ENCODE assay signal across 12 cellular contexts in genomic region chr1:89833183-89834077, GRCh38. TPM values are rescaled to one million over a fixed set of nuclear protein-coding genes. Genes with fewer than 3 reads are reported as not detected.
DNase-seq lines count a peak whose midpoint lies in the region; ATAC-seq, FAIRE-seq and TF ChIP-seq lines count a peak whose summit lies in the region.
"Had no signal": no experiment of that assay in that cellular context is flagged by ENCODE, and none has a peak within 500 bp of the region (broad histone marks: within the 10 kb centered on the region; RNA-seq: fewer than 3 reads in every experiment).

No MANE protein-coding gene starts in this region.

- TF ChIP-seq RAD21 in H1 (IDR thresholded peaks at IDR 0.05 in 1 of 2, conservative IDR thresholded peaks at IDR 0.05 in 1 of 2; ENCODE audit: low read depth in 2 of 2, low read length in 2 of 2) = no peak

- POLR2A ChIA-PET in H1 (lab: Charles Lee; ENCODE audit: partially characterized antibody) = interaction anchor here (1.3 to 6.8 kb wide), 4 partner anchors 10 to 21 kb away, joined by 3 to 87 read pairs (median 14); partner anchors contain the start of gene LRRC8D

- no peak overlapping the region for H2BK120ac ChIP-seq in H1 (replicated peaks; ENCODE audit: low read depth, low read length)

- H3K27ac Mint-ChIP-seq in stimulated activated naive CD8-positive, alpha-beta T cell treated with anti-CD3 and anti-CD28 coated beads, Interleukin-15, amount 100 ng/mL, for 72 hours = no peak overlapping the region
- H3K27ac Mint-ChIP-seq: immature natural killer cell had no signal

- no peak overlapping the region for H3K14ac ChIP-seq in H1 (ENCODE audit: insufficient read length)

- no peaks in the 10 kb centered on the region for H3K23me2 ChIP-seq in H1 (ENCODE audit: low read depth, low read length)

- no peak overlapping the region for H3K23ac ChIP-seq in H1 (ENCODE audit: insufficient read length)

- peaks cover 5 to 96% of the 10 kb centered on the region in 2 experiments for H3K79me2 ChIP-seq in H1 (ENCODE audit: control insufficient read depth in 1 of 2, insufficient read depth in 2 of 2, low read length in 2 of 2)

- no peak overlapping the region for H4K5ac ChIP-seq in H1 (ENCODE audit: insufficient read length, low read depth, low read length)

- H3K56ac ChIP-seq in H1 (replicated peaks; ENCODE audit: insufficient read length, low read depth, low read length) = no peak overlapping the region

- peak overlapping the region; percentile 7 to 35; a peak in 2 of 4 replicates for H3K4me2 ChIP-seq in H1 (ENCODE audit: insufficient read depth in 1 of 2, low read depth in 2 of 2, low read length in 2 of 2)
- H3K4me2 ChIP-seq: SK-N-SH had no signal

- peak overlapping the region; percentile 97; the same call in 1 of the 2 replicates for H2BK12ac ChIP-seq in H1 (ENCODE audit: low read depth, low read length)

- H2BK15ac ChIP-seq in H1 (ENCODE audit: low read length) = no peak overlapping the region

- no peak for TF ChIP-seq EP300 in H1 (IDR thresholded peaks at IDR 0.05; ENCODE audit: borderline replicate concordance in 1 of 2, low read depth in 2 of 2, low read length in 2 of 2)

- peaks cover 10% of the 10 kb centered on the region for H3K79me1 ChIP-seq in H1 (ENCODE audit: low read depth, low read length)

- no peak overlapping the region for H3K27ac ChIP-seq in right atrium auricular region
- no peak overlapping the region for H3K27ac ChIP-seq in H1 (ENCODE audit: low read depth, low read length)
- H3K27ac ChIP-seq in muscle layer of duodenum (ENCODE audit: low read length) = peak overlapping the region; percentile 21
- no peak overlapping the region for H3K27ac ChIP-seq in vagina

- DNase-seq in left cardiac atrium (no peak), right atrium auricular region (ENCODE audit: low spot score) (no peak), H1 (ENCODE audit: low read depth in 1 of 2, low spot score in 2 of 2) (no peak), GM13976 (ENCODE audit: low spot score) (no peak), vagina (ENCODE audit: extremely low spot score in 2 of 2) (no peak)
- no peak for DNase-seq in stimulated activated naive CD8-positive, alpha-beta T cell treated with anti-CD3 and anti-CD28 coated beads, Interleukin-15, amount 100 ng/mL, for 72 hours
- DNase-seq: effector CD8-positive, alpha-beta T cell; immature natural killer cell; NCI-H2171; SK-N-SH had no signal

- TF ChIP-seq CTCF in right atrium auricular region (IDR thresholded peaks at IDR 0.05) (no peak), H1 (IDR thresholded peaks at IDR 0.05; ENCODE audit: control extremely low read depth in 1 of 3, insufficient read depth in 1 of 3, low read depth in 1 of 3, low read length in 3 of 3) (no peak), GM13976 (IDR thresholded peaks at IDR 0.05; ENCODE audit: borderline replicate concordance, control extremely low read depth, extremely low read depth, insufficient read depth, missing control alignments) (no peak), vagina (IDR thresholded peaks at IDR 0.05) (no peak)

- no peak for TF ChIP-seq POLR2A in H1 (IDR thresholded peaks at IDR 0.05; ENCODE audit: control extremely low read depth in 1 of 2, low read depth in 2 of 2, low read length in 2 of 2)
- TF ChIP-seq POLR2A in vagina (IDR thresholded peaks at IDR 0.05) = no peak

- in situ Hi-C loops in GM13976 (cut with MboI; ENCODE audit: low sequenced_read_pairs, unreplicated experiment) = no loop called here

- H3K27me3 ChIP-seq in right atrium auricular region = no peaks in the 10 kb centered on the region
- no peaks in the 10 kb centered on the region for H3K27me3 ChIP-seq in H1 (replicated peaks in 1 of 4; ENCODE audit: control insufficient read depth in 3 of 4, extremely low read depth in 1 of 4, insufficient read depth in 3 of 4, low read length in 3 of 4)
- no peaks in the 10 kb centered on the region for H3K27me3 ChIP-seq in muscle layer of duodenum (ENCODE audit: low read depth, low read length)
- no peaks in the 10 kb centered on the region for H3K27me3 ChIP-seq in vagina

- no peaks in the 10 kb centered on the region for H3K9me3 Mint-ChIP-seq in stimulated activated naive CD8-positive, alpha-beta T cell treated with anti-CD3 and anti-CD28 coated beads, Interleukin-15, amount 100 ng/mL, for 72 hours
- H3K9me3 Mint-ChIP-seq: immature natural killer cell had no signal

- CTCF ChIA-PET in H1 (lab: Charles Lee; ENCODE audit: partially characterized antibody) = interaction anchor here (1.0 to 3.8 kb wide), 8 partner anchors 8 to 155 kb away, joined by 3 to 23 read pairs (median 4); no protein-coding TSS in a partner anchor

- no peak overlapping the region; a peak in 1 of 7 replicates for H3K9ac ChIP-seq in H1 (replicated peaks in 1 of 4; ENCODE audit: extremely low read depth in 1 of 4, low read depth in 3 of 4, low read length in 3 of 4)
- H3K9ac ChIP-seq: SK-N-SH had no signal

- H4K20me1 ChIP-seq in H1 (replicated peaks in 1 of 2; ENCODE audit: control insufficient read depth in 1 of 2, insufficient read depth in 2 of 2, low read length in 2 of 2) = peaks cover 5 to 15% of the 10 kb centered on the region in 2 experiments

- H3K36me3 ChIP-seq in right atrium auricular region (no peaks in the 10 kb centered on the region), H1 (ENCODE audit: control insufficient read depth in 2 of 4, insufficient read depth in 4 of 4, low read length in 3 of 4) (0 out of 8 replicates have a peak, but pooled peaks cover 0 to 2% (median 0%) of the 10 kb centered on the region in 4 experiments), muscle layer of duodenum (ENCODE audit: control insufficient read depth in 1 of 2, insufficient read depth in 2 of 2, low read length in 2 of 2) (no peaks in the 10 kb centered on the region), vagina (no peaks in the 10 kb centered on the region)

- H3K9me3 ChIP-seq in right atrium auricular region = no peaks in the 10 kb centered on the region
- H3K9me3 ChIP-seq in H1 (ENCODE audit: insufficient read depth in 2 of 2, low read depth in 1 of 2, low read length in 1 of 2) = no peaks in the 10 kb centered on the region
- H3K9me3 ChIP-seq in muscle layer of duodenum (ENCODE audit: control insufficient read depth in 1 of 2, low read length in 2 of 2) = no peaks in the 10 kb centered on the region
- no peaks in the 10 kb centered on the region for H3K9me3 ChIP-seq in vagina
- H3K9me3 ChIP-seq: SK-N-SH had no signal

- H2AFZ ChIP-seq in H1 (ENCODE audit: low read length) = no peak overlapping the region

- intact Hi-C loops in left cardiac atrium (cut with DNase I) = no loop called here
- intact Hi-C loops in vagina (cut with DNase I) = no loop called here

- no peaks in the 10 kb centered on the region for H3K27me3 Mint-ChIP-seq in stimulated activated naive CD8-positive, alpha-beta T cell treated with anti-CD3 and anti-CD28 coated beads, Interleukin-15, amount 100 ng/mL, for 72 hours

- H2BK5ac ChIP-seq in H1 (ENCODE audit: low read depth, low read length) = peak overlapping the region; percentile 46; the same call in 1 of the 2 replicates

- H2BK20ac ChIP-seq in H1 (ENCODE audit: low read length) = no peak overlapping the region

- H3K4ac ChIP-seq in H1 (replicated peaks; ENCODE audit: insufficient read length, low read depth, low read length) = no peak overlapping the region

- H4K8ac ChIP-seq in H1 (ENCODE audit: extremely low read depth, insufficient read depth, low read length) = no peak overlapping the region

- ATAC-seq in left cardiac atrium (peak; percentile 23 to 34), HG02759 (IDR thresholded peaks at IDR 0.05; ENCODE audit: unreplicated experiment) (no peak)
- ATAC-seq in stimulated activated naive CD8-positive, alpha-beta T cell treated with anti-CD3 and anti-CD28 coated beads, Interleukin-15, amount 100 ng/mL, for 72 hours = no peak

- H3K18ac ChIP-seq in H1 (ENCODE audit: extremely low read depth, low read length) = no peak overlapping the region; the same call in 1 of the 2 replicates

- H3K4me1 Mint-ChIP-seq in stimulated activated naive CD8-positive, alpha-beta T cell treated with anti-CD3 and anti-CD28 coated beads, Interleukin-15, amount 100 ng/mL, for 72 hours = peaks cover 21% of the 10 kb centered on the region
- H3K4me1 Mint-ChIP-seq: immature natural killer cell had no signal

- H3K4me3 ChIP-seq in right atrium auricular region = no peak overlapping the region
- no peak overlapping the region for H3K4me3 ChIP-seq in H1 (ENCODE audit: extremely low read depth in 1 of 4, insufficient read depth in 2 of 4, low read depth in 3 of 4, low read length in 4 of 4)
- H3K4me3 ChIP-seq in muscle layer of duodenum (ENCODE audit: low read depth in 1 of 2, low read length in 2 of 2) = no peak overlapping the region
- H3K4me3 ChIP-seq in vagina = no peak overlapping the region

- FAIRE-seq in H1 (lab: Jason Lieb, UNC) = no peak

- no peak overlapping the region for H4K91ac ChIP-seq in H1 (replicated peaks; ENCODE audit: insufficient read length, low read length)

- WGBS in H1 (ENCODE audit: extremely low coverage in 1 of 2, insufficient coverage in 1 of 2, insufficient read length in 1 of 2, insufficient replicate concordance in 2 of 2, low coverage in 1 of 2, low lambda C conversion rate in 2 of 2, missing lambda C conversion rate in 1 of 2), 2 experiments = 84% methylated on average over 7 of the region's 7 CpGs; no CpG with 5 or more reads in 1 of the 2 experiments

- peaks cover 0 to 20% of the 10 kb centered on the region in 2 donors for H3K4me1 ChIP-seq in right atrium auricular region
- H3K4me1 ChIP-seq in H1 (replicated peaks in 1 of 4; ENCODE audit: control insufficient read depth in 3 of 4, insufficient read depth in 4 of 4, low read length in 3 of 4) = peaks cover 12 to 30% (median 20%) of the 10 kb centered on the region in 4 experiments
- peaks cover 0 to 30% of the 10 kb centered on the region in 2 donors for H3K4me1 ChIP-seq in muscle layer of duodenum (ENCODE audit: control insufficient read depth in 1 of 2, insufficient read depth in 2 of 2, low read length in 2 of 2)
- H3K4me1 ChIP-seq in vagina = peaks cover 5% of the 10 kb centered on the region

- H2AK5ac ChIP-seq in H1 (ENCODE audit: low read depth, low read length) = peak overlapping the region; percentile 95; the same call in 1 of the 2 replicates

- no peak overlapping the region for H3K4me3 Mint-ChIP-seq in stimulated activated naive CD8-positive, alpha-beta T cell treated with anti-CD3 and anti-CD28 coated beads, Interleukin-15, amount 100 ng/mL, for 72 hours
- H3K4me3 Mint-ChIP-seq: immature natural killer cell had no signal

RNA-seq across cellular contexts. Expression of gene LRRC8D, which starts 12.6 kb away (rescaled TPM):
- total RNA-seq in left cardiac atrium = 10 to 100 TPM in 1 of 2 donors, 1 to 10 TPM in 1; 7.3 to 13.6 TPM
- total RNA-seq in right atrium auricular region = 10 to 100 TPM in 1 of 2 donors, 1 to 10 TPM in 1; 9.0 to 10.9 TPM
- total RNA-seq in H1 (2021; fragmentation: NEBNext Ultra II Directional; extraction: Animal tissue kit (Norgen Biotek cat#: 25700)) = 58.5 and 58.9 TPM in 2 replicates
- polyA plus RNA-seq in H1 (2011; rRNA removed) = 42.0 and 49.1 TPM in 2 replicates
- polyA plus RNA-seq in H1 (2011; cell fraction: cytosol; rRNA removed) = 48.4 TPM
- 45.7 TPM for polyA plus RNA-seq in H1 (2011; cell fraction: nucleus; rRNA removed)
- polyA plus RNA-seq in H1 (2012, experiment 1 of 2) = 29.8 to 37.9 TPM (median 34.2 TPM) in 4 replicates
- 3.1 TPM for polyA plus RNA-seq in H1 (2012, experiment 2 of 2)
- 44.7 TPM for polyA plus RNA-seq in H1 (2013, experiment 1 of 2)
- polyA plus RNA-seq in H1 (2013, experiment 2 of 2) = 50.3 TPM
- 90.4 and 90.6 TPM in 2 replicates for polyA minus RNA-seq in H1 (2011; rRNA and poly(A)+ RNA removed)
- polyA minus RNA-seq in H1 (2011; cell fraction: cytosol; rRNA and poly(A)+ RNA removed) = 49.9 TPM
- 53.5 TPM for polyA minus RNA-seq in H1 (2011; cell fraction: nucleus; rRNA and poly(A)+ RNA removed)
- total RNA-seq in vagina = 4.4 TPM

Comparison
In these comparisons a context has a peak if more than half of its experiments do, and no peak if none do; other contexts are left out.
1. ATAC-seq: peak in left cardiac atrium (2 of 2); none in HG02759 (single experiment) and stimulated activated naive CD8-positive, alpha-beta T cell treated with anti-CD3 and anti-CD28 coated beads, Interleukin-15, amount 100 ng/mL, for 72 hours (single experiment).